ENCODE assay signal across 9 cellular contexts in genomic region chr12:131844140-131844539, GRCh38.
"Had no signal": no experiment of that assay in that cellular context is flagged by ENCODE, and none has a peak within 500 bp of the region (broad histone marks: within the 10 kb centered on the region; RNA-seq: fewer than 3 reads in every experiment).

No MANE protein-coding gene starts in this region.

- H3K4me2 ChIP-seq: KMS-11 had no signal

- H3K36me3 Mint-ChIP-seq: IgD-negative memory B cell had no signal

- H3K9me3 ChIP-seq: HAP-1 had no signal

- DNase-seq: GM23248, GOT3, H7, KBM-7 had no signal

- H3K27ac ChIP-seq: GM23248, HL-60, KMS-11 had no signal

- H3K27ac Mint-ChIP-seq: IgD-negative memory B cell had no signal

- H2AFZ ChIP-seq: GM23248 had no signal

- H3K9ac ChIP-seq: GM23248, KMS-11 had no signal

- H3K9me3 Mint-ChIP-seq: IgD-negative memory B cell had no signal

- ATAC-seq: HCT116 had no signal

- H3K4me3 ChIP-seq: GM23248, HAP-1 had no signal

- H3K4me1 ChIP-seq: HAP-1 had no signal

- H3K27me3 Mint-ChIP-seq: IgD-negative memory B cell had no signal

- H3K4me3 Mint-ChIP-seq: IgD-negative memory B cell had no signal

- H3K4me1 Mint-ChIP-seq: IgD-negative memory B cell had no signal
